ENCODE assay signal across 6 cellular contexts in genomic region chr1:154956557-154956956, GRCh38. TPM values are rescaled to one million over a fixed set of nuclear protein-coding genes. Genes with fewer than 3 reads are reported as not detected.
DNase-seq lines count a peak whose midpoint lies in the region; ATAC-seq and TF ChIP-seq lines count a peak whose summit lies in the region.

No MANE protein-coding gene starts in this region.

- peak; percentile 45 to 53 (median 48) for ATAC-seq in psoas muscle
- no peak for ATAC-seq in GM18858 (IDR thresholded peaks at IDR 0.05; ENCODE audit: unreplicated experiment)
- no peak for ATAC-seq in HG03135 (IDR thresholded peaks at IDR 0.05; ENCODE audit: unreplicated experiment)

- H4K20me1 ChIP-seq in MM.1S (ENCODE audit: insufficient read depth, low read length) = no peaks in the 10 kb centered on the region

- H3K9me2 ChIP-seq in MM.1S (replicated peaks; ENCODE audit: insufficient read depth, low read length) = no peaks in the 10 kb centered on the region

- H3K27me3 ChIP-seq in MM.1S (replicated peaks; ENCODE audit: insufficient read depth, low read length) = no peaks in the 10 kb centered on the region
- H3K27me3 ChIP-seq in effector memory CD4-positive, alpha-beta T cell (replicated peaks; ENCODE audit: control insufficient read depth, insufficient read depth, low read length, poor library complexity, severe bottlenecking) = no peaks in the 10 kb centered on the region
- no peaks in the 10 kb centered on the region for H3K27me3 ChIP-seq in psoas muscle (ENCODE audit: insufficient read depth in 3 of 3, low read length in 2 of 3)

- peaks cover 28% of the 10 kb centered on the region for H3K4me1 ChIP-seq in MM.1S (ENCODE audit: low read length)
- peaks cover 54% of the 10 kb centered on the region for H3K4me1 ChIP-seq in effector memory CD4-positive, alpha-beta T cell (ENCODE audit: control insufficient read depth, insufficient read depth, low read length, poor library complexity, severe bottlenecking)
- H3K4me1 ChIP-seq in psoas muscle = peaks cover 55% of the 10 kb centered on the region

- WGBS in psoas muscle, 3 donors = 3% methylated on average over 6 of the region's 6 CpGs

- H3K4me2 ChIP-seq in MM.1S (ENCODE audit: low read depth, low read length) = peak overlapping the region; percentile 75

- H3K27ac ChIP-seq in MM.1S (ENCODE audit: low read length) (peak overlapping the region; percentile 95), psoas muscle (peak overlapping the region; percentile 88)
- H3K27ac ChIP-seq in effector memory CD4-positive, alpha-beta T cell (ENCODE audit: insufficient read depth, low read length, poor library complexity, severe bottlenecking) = peak overlapping the region; percentile 99

- H3K9me3 ChIP-seq in MM.1S (replicated peaks; ENCODE audit: insufficient read depth, low read length) = no peaks in the 10 kb centered on the region
- H3K9me3 ChIP-seq in effector memory CD4-positive, alpha-beta T cell (ENCODE audit: control insufficient read depth, low read length) = no peaks in the 10 kb centered on the region
- no peaks in the 10 kb centered on the region for H3K9me3 ChIP-seq in psoas muscle

- TF ChIP-seq CTCF in MM.1S (IDR thresholded peaks at IDR 0.05; ENCODE audit: low read length) = no peak
- TF ChIP-seq CTCF in psoas muscle (IDR thresholded peaks at IDR 0.05) = no peak

- no peak overlapping the region for H2AFZ ChIP-seq in MM.1S (ENCODE audit: low read length)

- peaks cover 74% of the 10 kb centered on the region for H3K79me2 ChIP-seq in MM.1S (ENCODE audit: low read length)

- H3F3A ChIP-seq in MM.1S (ENCODE audit: insufficient read depth, low read length) = peaks cover 83% of the 10 kb centered on the region

- DNase-seq in MM.1S (no peak), psoas muscle (peak; percentile 57 to 70), NCI-H526 treated with DMSO at 0.1 percent for 48 hours (lab: John Stamatoyannopoulos, UW) (no peak)
- no peak for DNase-seq in effector memory CD4-positive, alpha-beta T cell

- H3K4me3 ChIP-seq in MM.1S (ENCODE audit: low read length) = peak overlapping the region; percentile 71
- H3K4me3 ChIP-seq in effector memory CD4-positive, alpha-beta T cell (ENCODE audit: insufficient read depth, low read depth, low read length, poor library complexity, severe bottlenecking) = peak overlapping the region; percentile 60
- H3K4me3 ChIP-seq in psoas muscle = peak overlapping the region; percentile 71

- intact Hi-C loops in psoas muscle (cut with DNase I) = loop anchor here in 1 of 2 donors (1.0 kb wide), 1 partner anchor 43 kb away; no protein-coding TSS in a partner anchor

- peak overlapping the region; percentile 92 for H3K9ac ChIP-seq in MM.1S (ENCODE audit: low read length)

- H3K36me3 ChIP-seq in MM.1S (replicated peaks; ENCODE audit: insufficient read depth, low read length) (0 out of 2 replicates have a peak, but pooled peaks cover 3% of the 10 kb centered on the region), psoas muscle (ENCODE audit: insufficient read depth in 1 of 2, low read depth in 1 of 2) (peaks cover 0 to 19% of the 10 kb centered on the region in 2 donors)
- peaks cover 17% of the 10 kb centered on the region for H3K36me3 ChIP-seq in effector memory CD4-positive, alpha-beta T cell (ENCODE audit: control insufficient read depth, insufficient read depth, low read length)

RNA-seq across cellular contexts. Expression of gene PBXIP1, which starts 0.7 kb away (rescaled TPM):
- 100 to 1,000 TPM in 2 of 4 donors, 10 to 100 TPM in 2; 76.5 to 149 (median 104) TPM for total RNA-seq in psoas muscle
- polyA plus RNA-seq in psoas muscle = 10 to 100 TPM; 13.6 to 79.6 (median 54.8) TPM

RNA-seq across cellular contexts. Expression of gene PYGO2, which starts 5.0 kb away (rescaled TPM):
- total RNA-seq in psoas muscle = 10 to 100 TPM; 14.5 to 23.0 (median 17.4) TPM
- polyA plus RNA-seq in psoas muscle = 10 to 100 TPM; 13.1 to 24.0 (median 14.5) TPM

RNA-seq across cellular contexts. Expression of gene SHC1, which starts 14.0 kb away (rescaled TPM):
- total RNA-seq in psoas muscle = 10 to 100 TPM; 52.3 to 87.2 (median 82.8) TPM
- polyA plus RNA-seq in psoas muscle = 10 to 100 TPM; 33.2 to 67.3 (median 43.8) TPM

RNA-seq across cellular contexts. Expression of gene CKS1B, which starts 17.9 kb away (rescaled TPM):
- 10 to 100 TPM in 1 of 4 donors, 1 to 10 TPM in 3; 5.5 to 13.8 (median 6.9) TPM for total RNA-seq in psoas muscle
- 10 to 100 TPM; 12.1 to 48.1 (median 30.1) TPM for polyA plus RNA-seq in psoas muscle

RNA-seq across cellular contexts. Expression of gene PMVK, which starts 20.0 kb away (rescaled TPM):
- 10 to 100 TPM; 17.0 to 30.5 (median 22.3) TPM for total RNA-seq in psoas muscle
- 10 to 100 TPM; 23.3 to 35.6 (median 30.5) TPM for polyA plus RNA-seq in psoas muscle

Comparison
In these comparisons a context has a peak if more than half of its experiments do, and no peak if none do; other contexts are left out.
1. DNase-seq: peak in psoas muscle (2 of 2); none in MM.1S (single experiment), effector memory CD4-positive, alpha-beta T cell (0 of 3) and NCI-H526 treated with DMSO at 0.1 percent for 48 hours (single experiment).
2. ATAC-seq: peak in psoas muscle (4 of 4); none in GM18858 (single experiment) and HG03135 (single experiment).
3. Peak in every context shown above with its lines, with median percentiles within 50 percentile points of each other: H3K27ac ChIP-seq and H3K4me3 ChIP-seq.